ENCODE assay signal across 27 cellular contexts in the genomic region with DNA sequence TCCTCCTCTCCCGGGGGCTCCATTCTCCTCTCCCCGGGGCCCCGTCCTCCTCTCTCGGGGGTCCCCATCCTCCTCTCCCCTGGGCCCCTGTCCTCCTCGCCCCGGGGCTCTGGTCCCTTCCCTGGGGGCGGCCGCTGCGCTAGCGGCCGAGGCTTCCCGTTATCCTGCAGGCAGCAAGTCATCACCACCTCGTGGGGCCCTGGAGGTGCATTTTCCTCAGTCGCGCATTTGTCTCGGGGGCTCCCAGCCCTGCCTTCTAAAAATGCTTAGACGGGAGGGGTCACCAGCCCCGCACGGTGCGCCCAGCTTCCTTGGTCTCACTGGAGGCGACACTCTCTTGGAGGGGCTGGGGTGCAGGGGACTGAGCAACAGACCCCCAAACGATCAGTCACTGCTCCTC.
"Had no signal": no experiment of that assay in that cellular context is flagged by ENCODE, and none has a peak within 500 bp of the region (broad histone marks: within the 10 kb centered on the region; RNA-seq: fewer than 3 reads in every experiment).

No MANE protein-coding gene starts in this region.

- H3K9me3 Mint-ChIP-seq: natural killer cell; stimulated activated naive CD8-positive, alpha-beta T cell treated with anti-CD3 and anti-CD28 coated beads, Interleukin-15, Interleukin-2, amounts not matched to agents 100 ng/mL and 50 ng/mL, for 24 hours had no signal

- H3K4me1 Mint-ChIP-seq: natural killer cell had no signal

- H3K9ac ChIP-seq: neural progenitor cell had no signal

- H3K27ac Mint-ChIP-seq: mesothelial cell of epicardium; natural killer cell; nephron progenitor cell; neural progenitor cell; stimulated activated naive B cell treated with anti-CD40 and anti-IgM and Interleukin-4, amounts not matched to agents 10 μg/mL and 1 μg/mL and 100 μg/mL, for 72 hours; stimulated activated naive CD8-positive, alpha-beta T cell treated with anti-CD3 and anti-CD28 coated beads, Interleukin-15, Interleukin-2, amounts not matched to agents 100 ng/mL and 50 ng/mL, for 24 hours had no signal

- DNase-seq: hippocampal formation; kidney glomerular epithelial cell; left cardiac atrium; mesendoderm; naive B cell; natural killer cell; nephron progenitor cell; ovary; right cardiac atrium; stimulated activated CD4-positive, alpha-beta T cell treated with anti-CD3 and anti-CD28 coated beads, Interleukin-12 subunit alpha, Interleukin-12 subunit beta, amount 100 ng/mL, for 4 hours; stimulated activated CD4-positive, alpha-beta T cell treated with anti-CD3 and anti-CD28 coated beads, Interleukin-15, amount 100 ng/mL, for 24 hours; stimulated activated CD4-positive, alpha-beta T cell treated with anti-CD3 and anti-CD28 coated beads, Interleukin-2, amount 100 ng/mL, for 24 hours; stimulated activated CD4-positive, alpha-beta T cell treated with anti-CD3 and anti-CD28 coated beads, Interleukin-4, amount 100 ng/mL, for 1 hour; stimulated activated naive B cell treated with anti-CD40 and anti-IgM and Interleukin-4, amounts not matched to agents 10 μg/mL and 1 μg/mL and 100 μg/mL, for 72 hours; substantia nigra; thyroid gland; transverse colon had no signal

- H3K4me1 ChIP-seq: neural progenitor cell, prostate gland, thyroid gland, transverse colon, upper lobe of left lung, vagina had no signal

- H3K9me3 ChIP-seq: ovary, prostate gland, thyroid gland, transverse colon, vagina had no signal

- H3K36me3 ChIP-seq: neural progenitor cell, ovary, prostate gland, thyroid gland, transverse colon, upper lobe of left lung, vagina had no signal

- H2AFZ ChIP-seq: neural progenitor cell had no signal

- H3K27ac ChIP-seq: neural progenitor cell, ovary, prostate gland, skin epidermis, thyroid gland, transverse colon, upper lobe of left lung, vagina had no signal

- H3K4me3 Mint-ChIP-seq: mesothelial cell of epicardium; natural killer cell; nephron progenitor cell; neural progenitor cell; stimulated activated naive B cell treated with anti-CD40 and anti-IgM and Interleukin-4, amounts not matched to agents 10 μg/mL and 1 μg/mL and 100 μg/mL, for 72 hours; stimulated activated naive CD8-positive, alpha-beta T cell treated with anti-CD3 and anti-CD28 coated beads, Interleukin-15, Interleukin-2, amounts not matched to agents 100 ng/mL and 50 ng/mL, for 24 hours had no signal

- ATAC-seq: left lobe of liver, right cardiac atrium, sciatic nerve had no signal

- H3K4me3 ChIP-seq: lung, neural progenitor cell, ovary, prostate gland, skin epidermis, thyroid gland, transverse colon, upper lobe of left lung, vagina had no signal

- H3K27me3 ChIP-seq: neural progenitor cell, ovary, thyroid gland, upper lobe of left lung, vagina had no signal

- H3K4me2 ChIP-seq: neural progenitor cell had no signal
